In the genomic region with DNA sequence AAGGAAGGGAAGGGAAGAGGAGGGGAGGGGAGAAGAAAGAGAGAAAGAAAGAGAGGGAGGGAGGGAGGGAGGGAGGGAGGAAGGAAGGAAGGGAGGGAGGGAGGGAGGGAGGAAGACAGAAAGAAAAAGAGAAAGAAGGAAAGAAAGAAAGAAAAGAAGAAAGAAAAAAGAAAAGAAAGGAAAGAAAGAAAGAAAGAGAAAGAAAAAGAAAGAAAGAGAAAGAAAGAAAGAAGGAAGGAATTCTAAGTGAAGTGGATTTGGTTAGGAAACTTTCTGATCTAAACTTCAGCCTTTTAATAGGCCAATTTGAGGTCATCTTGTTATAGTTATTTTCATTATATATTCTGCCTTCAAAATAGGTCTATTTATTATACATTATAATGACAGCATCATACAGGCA, we compare ENCODE assay signal across 1 cellular context.
TF ChIP-seq lines count a peak whose summit lies in the region.

No MANE protein-coding gene starts in this region.

TF ChIP-seq in A549, 52 proteins besides CTCF, POLR2A, EP300 and RAD21 (continued from another document):
- no peak for TF ChIP-seq POLR2AphosphoS2 (conservative IDR thresholded peaks at IDR 0.05; ENCODE audit: low read length)
- TF ChIP-seq FOSL2 (IDR thresholded peaks at IDR 0.05): no peak
- no peak for TF ChIP-seq FOSL2 (CRISPR knock-in tag; IDR thresholded peaks at IDR 0.05)
- no peak for TF ChIP-seq CHD4 (IDR thresholded peaks at IDR 0.05; ENCODE audit: borderline replicate concordance)
- TF ChIP-seq SMC3 (IDR thresholded peaks at IDR 0.05): no peak
